In the genomic region with DNA sequence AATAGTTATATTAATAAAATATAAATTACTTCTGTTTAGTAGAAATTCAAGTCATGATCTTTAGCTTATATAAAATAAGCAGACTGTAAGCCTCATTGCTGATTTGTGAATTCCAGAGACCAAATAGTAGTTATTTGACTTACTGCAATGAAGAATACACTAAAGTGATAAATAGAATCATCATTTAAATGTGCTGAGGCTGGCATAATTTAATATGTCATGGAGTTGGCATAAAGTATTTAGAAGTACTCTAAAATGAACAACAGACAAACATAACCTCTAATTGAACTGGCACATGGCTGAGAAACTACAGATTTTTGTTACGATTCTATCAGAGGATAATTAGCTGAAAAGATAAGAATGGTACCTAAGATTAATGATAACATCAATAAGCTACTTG, we compare ENCODE assay signal across 34 cellular contexts. TPM values are rescaled to one million over a fixed set of nuclear protein-coding genes. Genes with fewer than 3 reads are reported as not detected.
"Had no signal": no experiment of that assay in that cellular context is flagged by ENCODE, and none has a peak within 500 bp of the region (broad histone marks: within the 10 kb centered on the region; RNA-seq: fewer than 3 reads in every experiment).

No MANE protein-coding gene starts in this region.

- ATAC-seq: activated CD8-positive, alpha-beta T cell treated with anti-CD3 and anti-CD28 coated beads for 36 hours; activated naive CD4-positive, alpha-beta T cell treated with anti-CD3 and anti-CD28 coated beads, Interleukin-2, amount 50 U/mL, for 72 hours; activated T-cell treated with anti-CD3 and anti-CD28 coated beads, Interleukin-2, amount 50 U/mL, for 4 hours; activated T-cell treated with anti-CD3 and anti-CD28 coated beads, Interleukin-2, amount 50 U/mL, for 72 hours; activated T-helper 17 cell treated with anti-CD3 and anti-CD28 coated beads, Interleukin-2, amount 50 U/mL, for 72 hours had no signal

- H3K4me1 ChIP-seq: adrenal gland had no signal

- H3K4me3 ChIP-seq: adrenal gland, cardiac muscle cell had no signal

- H3K27me3 ChIP-seq: adrenal gland, cardiac muscle cell had no signal

- H3K9me3 ChIP-seq: adrenal gland had no signal

- DNase-seq: activated B cell treated with CpG ODN at 0.5 μM for 24 hours; activated CD4-positive, alpha-beta memory T cell treated with anti-CD3 and anti-CD28 coated beads for 36 hours; activated CD4-positive, alpha-beta T cell treated with anti-CD3 and anti-CD28 coated beads for 4 hours; activated CD4-positive, alpha-beta T cell treated with anti-CD3 and anti-CD28 coated beads, Interleukin-2, amount 10 ng/mL, durations not matched to agents 24 days and 14 days; activated CD4-positive, alpha-beta T cell treated with anti-CD3 and anti-CD28 coated beads, Interleukin-2, amount 50 U/mL, for 1 hour; activated CD4-positive, alpha-beta T cell treated with anti-CD3 and anti-CD28 coated beads, Interleukin-2, amount 50 U/mL, for 4 hours; activated CD4-positive, CD25-positive, alpha-beta regulatory T cell treated with anti-CD3 and anti-CD28 coated beads, Interleukin-2, amount 50 U/mL, for 72 hours; activated CD8-positive, alpha-beta memory T cell treated with anti-CD3 and anti-CD28 coated beads, Interleukin-2, amount 50 U/mL, for 4 hours; activated CD8-positive, alpha-beta T cell treated with anti-CD3 and anti-CD28 coated beads for 36 hours; activated effector memory CD4-positive, alpha-beta T cell treated with anti-CD3 and anti-CD28 coated beads, Interleukin-2, amount 50 U/mL, for 16 hours; activated gamma-delta T cell treated with Interleukin-2 at 50 U/mL for 16 hours; activated naive CD4-positive, alpha-beta T cell; activated naive CD4-positive, alpha-beta T cell treated with anti-CD3 and anti-CD28 coated beads for 36 hours; activated naive CD4-positive, alpha-beta T cell treated with anti-CD3 and anti-CD28 coated beads, Interleukin-2, amount 50 U/mL, for 16 hours; activated naive CD8-positive, alpha-beta T cell treated with anti-CD3 and anti-CD28 coated beads for 36 hours; activated T-cell treated with anti-CD3 and anti-CD28 coated beads for 4 hours; activated T-cell treated with anti-CD3 and anti-CD28 coated beads, Interleukin-2, amount 50 U/mL, for 1 hour; activated T-cell treated with anti-CD3 and anti-CD28 coated beads, Interleukin-2, amount 50 U/mL, for 4 hours; activated T-cell treated with anti-CD3 and anti-CD28 coated beads, Interleukin-2, amount 50 U/mL, for 72 hours; adrenal gland; amniotic stem cell; aorta; caudate nucleus; cerebellar nuclear complex; T-helper 2 cell; T-helper 9 cell had no signal

- FAIRE-seq: bronchial epithelial cell, TTC549 had no signal

- H3K36me3 ChIP-seq: adrenal gland, cardiac muscle cell had no signal

- H3K27ac ChIP-seq: adrenal gland, cardiac muscle cell, VCaP had no signal

RNA-seq across cellular contexts. Expression of a gene that starts 45.7 kb away (rescaled TPM):
- total RNA-seq: activated B cell treated with CpG ODN at 0.5 μM for 24 hours; activated CD4-positive, alpha-beta memory T cell treated with anti-CD3 and anti-CD28 coated beads for 36 hours; activated CD4-positive, alpha-beta T cell treated with anti-CD3 and anti-CD28 coated beads, Interleukin-2, amount 10 ng/mL, durations not matched to agents 24 days and 14 days; activated CD8-positive, alpha-beta memory T cell treated with anti-CD3 and anti-CD28 coated beads for 36 hours; activated CD8-positive, alpha-beta T cell treated with anti-CD3 and anti-CD28 coated beads for 36 hours; activated naive CD4-positive, alpha-beta T cell treated with anti-CD3 and anti-CD28 coated beads for 36 hours; activated naive CD4-positive, alpha-beta T cell treated with anti-CD3 and anti-CD28 coated beads, Interleukin-2, amount 50 U/mL, for 72 hours; activated naive CD8-positive, alpha-beta T cell treated with anti-CD3 and anti-CD28 coated beads for 36 hours; activated T-cell treated with anti-CD3 and anti-CD28 coated beads, Interleukin-2, amount 50 U/mL, for 4 hours; activated T-cell treated with anti-CD3 and anti-CD28 coated beads, Interleukin-2, amount 50 U/mL, for 72 hours; activated T-helper 1 cell treated with anti-CD3 and anti-CD28 coated beads, Interleukin-12 subunit alpha, Interleukin-12 subunit beta, Interleukin-2, Interleukin-4 antibody, amounts not matched to agents 30 ng/mL and 10 ng/mL and 1 ng/mL, durations not matched to agents 14 hours and 24 hours and 36 hours; activated T-helper 17 cell treated with anti-CD3 and anti-CD28 coated beads, Interleukin-2, amount 50 U/mL, for 72 hours; cardiac muscle cell had no signal
- polyA plus RNA-seq: cardiac muscle cell had no signal
